9 cellular contexts compared by ENCODE assay signal in the genomic region with DNA sequence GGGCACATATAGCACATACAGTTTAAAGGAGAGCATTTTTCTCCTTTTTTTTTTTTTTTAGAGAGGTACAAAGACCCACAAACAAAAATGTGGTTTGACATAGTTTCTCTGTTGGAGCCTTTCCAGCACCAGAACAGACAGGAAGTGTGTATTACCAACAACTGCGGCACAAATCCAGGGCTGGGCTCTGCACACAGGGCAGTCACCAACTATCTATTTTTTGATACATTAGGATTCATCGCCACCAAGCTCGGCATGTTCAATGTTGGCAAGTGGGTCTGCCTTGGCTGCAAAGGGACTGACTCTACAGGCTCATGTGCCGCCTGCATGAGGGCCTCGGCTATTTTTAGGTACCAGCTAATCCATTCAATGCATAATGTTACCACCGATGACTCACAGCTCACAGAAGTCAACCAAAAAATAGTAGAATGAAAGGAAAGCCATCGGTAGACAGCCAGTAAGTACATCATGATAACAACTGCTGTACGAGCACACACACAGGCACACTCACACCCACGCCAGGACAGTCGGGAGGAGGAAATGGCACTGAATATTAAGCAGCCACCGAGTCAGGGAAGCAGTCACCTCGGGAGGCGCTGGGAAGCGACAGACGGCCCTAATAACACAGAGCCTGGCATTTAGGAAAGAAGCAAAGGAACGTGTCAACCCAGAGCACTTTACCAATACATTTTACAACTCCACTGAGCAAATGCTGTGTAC.
DNase-seq lines count a peak whose midpoint lies in the region; ATAC-seq, FAIRE-seq and TF ChIP-seq lines count a peak whose summit lies in the region.
"Had no signal": no experiment of that assay in that cellular context is flagged by ENCODE, and none has a peak within 500 bp of the region (broad histone marks: within the 10 kb centered on the region; RNA-seq: fewer than 3 reads in every experiment).

No MANE protein-coding gene starts in this region.

- H3K9me3 Mint-ChIP-seq in IgD-negative memory B cell (peaks cover 0 to 2% (median 0%) of the 10 kb centered on the region in 3 donors), astrocyte (ENCODE audit: unreplicated experiment) (no peaks in the 10 kb centered on the region)

- H3K27me3 ChIP-seq in astrocyte (ENCODE audit: insufficient read depth, low read length) (no peaks in the 10 kb centered on the region), skeletal muscle tissue (ENCODE audit: control insufficient read depth in 3 of 3, insufficient read depth in 3 of 3, low read length in 3 of 3) (no peaks in the 10 kb centered on the region)

- H3K27me3 Mint-ChIP-seq in IgD-negative memory B cell (no peaks in the 10 kb centered on the region), astrocyte (ENCODE audit: low read depth, unreplicated experiment) (no peaks in the 10 kb centered on the region)

- peak; percentile 47 for ATAC-seq in GM21526 (IDR thresholded peaks at IDR 0.05; ENCODE audit: low FRiP score, unreplicated experiment)
- no peak for ATAC-seq in GM19023 (IDR thresholded peaks at IDR 0.05; ENCODE audit: unreplicated experiment)

- TF ChIP-seq CTCF in astrocyte (IDR thresholded peaks at IDR 0.05; ENCODE audit: insufficient read depth, low read depth, low read length): no peak

- peak overlapping the region; percentile 45 for H3K4me3 ChIP-seq in astrocyte (ENCODE audit: insufficient read depth, low read depth, low read length)
- peak overlapping the region; percentile 72 to 80 (median 76) for H3K4me3 ChIP-seq in skeletal muscle tissue (ENCODE audit: low read length in 3 of 3)

- H3K4me2 ChIP-seq in astrocyte (ENCODE audit: low read length): peak overlapping the region; percentile 85

- H4K20me1 ChIP-seq in astrocyte (ENCODE audit: insufficient read depth, low read length): peaks cover 26% of the 10 kb centered on the region

- FAIRE-seq in astrocyte (lab: Jason Lieb, UNC): peak; percentile 64
- FAIRE-seq: colon had no signal

- H3K36me3 ChIP-seq in astrocyte (ENCODE audit: insufficient read depth, low read length): no peaks in the 10 kb centered on the region
- H3K36me3 ChIP-seq in skeletal muscle tissue (ENCODE audit: control insufficient read depth in 3 of 3, insufficient read depth in 3 of 3, low read length in 3 of 3): no peaks in the 10 kb centered on the region

- H3K4me1 ChIP-seq in astrocyte (ENCODE audit: insufficient read depth, low read length) (peaks cover 64% of the 10 kb centered on the region), skeletal muscle tissue (ENCODE audit: control insufficient read depth in 3 of 3, insufficient read depth in 3 of 3, low read length in 3 of 3) (peaks cover 50 to 72% (median 70%) of the 10 kb centered on the region in 3 donors)

- peak overlapping the region in 2 of 3 donors; percentile 13 to 69 for H3K27ac Mint-ChIP-seq in IgD-negative memory B cell
- H3K27ac Mint-ChIP-seq in astrocyte (ENCODE audit: unreplicated experiment): peak overlapping the region; percentile 72

- peak; percentile 91 for DNase-seq in DMS 273 (lab: John Stamatoyannopoulos, UW; ENCODE audit: unreplicated experiment)
- peak; percentile 72 for DNase-seq in T-helper 22 cell (ENCODE audit: low read depth)
- DNase-seq in astrocyte (ENCODE audit: low read depth): peak; percentile 97
- peak; percentile 83 for DNase-seq in hepatic stellate cell (ENCODE audit: low spot score)

- H3K9ac ChIP-seq in astrocyte (ENCODE audit: low read length) (peak overlapping the region; percentile 88), skeletal muscle tissue (ENCODE audit: low read depth in 1 of 3, low read length in 3 of 3) (peak overlapping the region; percentile 86 to 93 (median 92))

- no peak overlapping the region for H2AFZ ChIP-seq in astrocyte (ENCODE audit: low read depth, low read length)

- H3K4me3 Mint-ChIP-seq in IgD-negative memory B cell (peak overlapping the region in 2 of 4 donors; percentile 23 to 89), astrocyte (ENCODE audit: unreplicated experiment) (no peak overlapping the region)

- H3K9me3 ChIP-seq in astrocyte (ENCODE audit: insufficient read depth, low read depth, low read length) (no peaks in the 10 kb centered on the region), skeletal muscle tissue (ENCODE audit: control insufficient read depth in 3 of 3, low read length in 3 of 3) (no peaks in the 10 kb centered on the region)

- H3K36me3 Mint-ChIP-seq in IgD-negative memory B cell (peaks cover 2% of the 10 kb centered on the region), astrocyte (ENCODE audit: low read depth, unreplicated experiment) (peaks cover 13% of the 10 kb centered on the region)

- peak overlapping the region; percentile 97 for H3K27ac ChIP-seq in astrocyte (ENCODE audit: low read depth, low read length)
- peak overlapping the region; percentile 99 for H3K27ac ChIP-seq in skeletal muscle tissue (ENCODE audit: low read depth, low read length)

- H3K79me2 ChIP-seq in astrocyte (ENCODE audit: insufficient read depth, low read length): peaks cover 4% of the 10 kb centered on the region

- H3K4me1 Mint-ChIP-seq in IgD-negative memory B cell (peaks cover 23 to 32% (median 25%) of the 10 kb centered on the region in 3 donors), astrocyte (ENCODE audit: low read depth, unreplicated experiment) (peaks cover 63% of the 10 kb centered on the region)
